ENCODE assay signal across 1 cellular context in the genomic region with DNA sequence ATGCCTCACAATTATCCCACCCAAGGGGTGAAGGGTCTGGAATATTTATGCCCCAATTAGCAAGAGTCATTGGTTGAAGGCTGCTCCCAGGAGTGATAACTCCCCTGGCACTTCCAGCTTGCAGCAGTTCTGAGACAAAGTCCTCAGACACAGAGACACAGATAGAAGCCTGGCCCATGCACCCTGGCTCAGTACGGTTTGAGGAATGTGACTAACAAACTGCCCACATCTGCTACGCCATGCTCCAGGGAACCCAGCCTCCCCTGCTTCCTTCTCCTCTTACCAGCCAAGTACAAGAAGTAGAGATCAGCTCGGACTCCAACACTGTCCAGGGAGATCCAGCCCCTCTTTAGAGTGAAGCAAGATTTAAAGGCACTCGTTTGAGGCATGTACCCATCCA.
TF ChIP-seq lines count a peak whose summit lies in the region.

No MANE protein-coding gene starts in this region.

TF ChIP-seq in SK-N-SH treated with all-trans-retinoic acid at 6 μM for 48 hours, 23 proteins besides CTCF, POLR2A, EP300 and RAD21 (continued from another document):
- TF ChIP-seq, protein P1, sequence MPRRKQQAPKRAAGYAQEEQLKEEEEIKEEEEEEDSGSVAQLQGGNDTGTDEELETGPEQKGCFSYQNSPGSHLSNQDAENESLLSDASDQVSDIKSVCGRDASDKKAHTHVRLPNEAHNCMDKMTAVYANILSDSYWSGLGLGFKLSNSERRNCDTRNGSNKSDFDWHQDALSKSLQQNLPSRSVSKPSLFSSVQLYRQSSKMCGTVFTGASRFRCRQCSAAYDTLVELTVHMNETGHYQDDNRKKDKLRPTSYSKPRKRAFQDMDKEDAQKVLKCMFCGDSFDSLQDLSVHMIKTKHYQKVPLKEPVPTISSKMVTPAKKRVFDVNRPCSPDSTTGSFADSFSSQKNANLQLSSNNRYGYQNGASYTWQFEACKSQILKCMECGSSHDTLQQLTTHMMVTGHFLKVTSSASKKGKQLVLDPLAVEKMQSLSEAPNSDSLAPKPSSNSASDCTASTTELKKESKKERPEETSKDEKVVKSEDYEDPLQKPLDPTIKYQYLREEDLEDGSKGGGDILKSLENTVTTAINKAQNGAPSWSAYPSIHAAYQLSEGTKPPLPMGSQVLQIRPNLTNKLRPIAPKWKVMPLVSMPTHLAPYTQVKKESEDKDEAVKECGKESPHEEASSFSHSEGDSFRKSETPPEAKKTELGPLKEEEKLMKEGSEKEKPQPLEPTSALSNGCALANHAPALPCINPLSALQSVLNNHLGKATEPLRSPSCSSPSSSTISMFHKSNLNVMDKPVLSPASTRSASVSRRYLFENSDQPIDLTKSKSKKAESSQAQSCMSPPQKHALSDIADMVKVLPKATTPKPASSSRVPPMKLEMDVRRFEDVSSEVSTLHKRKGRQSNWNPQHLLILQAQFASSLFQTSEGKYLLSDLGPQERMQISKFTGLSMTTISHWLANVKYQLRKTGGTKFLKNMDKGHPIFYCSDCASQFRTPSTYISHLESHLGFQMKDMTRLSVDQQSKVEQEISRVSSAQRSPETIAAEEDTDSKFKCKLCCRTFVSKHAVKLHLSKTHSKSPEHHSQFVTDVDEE (CRISPR knock-in tag; IDR thresholded peaks at IDR 0.05) = no peak
- TF ChIP-seq PATZ1 (CRISPR knock-in tag; IDR thresholded peaks at IDR 0.05; ENCODE audit: borderline replicate concordance) (no peak), ZNF70 (CRISPR knock-in tag; IDR thresholded peaks at IDR 0.05) (no peak), BACH2 (CRISPR knock-in tag; IDR thresholded peaks at IDR 0.05; ENCODE audit: borderline replicate concordance) (no peak), CSDC2 (CRISPR knock-in tag; IDR thresholded peaks at IDR 0.05) (no peak), ZC3H10 (CRISPR knock-in tag; IDR thresholded peaks at IDR 0.05) (no peak), PPARA (CRISPR knock-in tag; IDR thresholded peaks at IDR 0.05; ENCODE audit: borderline replicate concordance) (no peak)
